In the genomic region with DNA sequence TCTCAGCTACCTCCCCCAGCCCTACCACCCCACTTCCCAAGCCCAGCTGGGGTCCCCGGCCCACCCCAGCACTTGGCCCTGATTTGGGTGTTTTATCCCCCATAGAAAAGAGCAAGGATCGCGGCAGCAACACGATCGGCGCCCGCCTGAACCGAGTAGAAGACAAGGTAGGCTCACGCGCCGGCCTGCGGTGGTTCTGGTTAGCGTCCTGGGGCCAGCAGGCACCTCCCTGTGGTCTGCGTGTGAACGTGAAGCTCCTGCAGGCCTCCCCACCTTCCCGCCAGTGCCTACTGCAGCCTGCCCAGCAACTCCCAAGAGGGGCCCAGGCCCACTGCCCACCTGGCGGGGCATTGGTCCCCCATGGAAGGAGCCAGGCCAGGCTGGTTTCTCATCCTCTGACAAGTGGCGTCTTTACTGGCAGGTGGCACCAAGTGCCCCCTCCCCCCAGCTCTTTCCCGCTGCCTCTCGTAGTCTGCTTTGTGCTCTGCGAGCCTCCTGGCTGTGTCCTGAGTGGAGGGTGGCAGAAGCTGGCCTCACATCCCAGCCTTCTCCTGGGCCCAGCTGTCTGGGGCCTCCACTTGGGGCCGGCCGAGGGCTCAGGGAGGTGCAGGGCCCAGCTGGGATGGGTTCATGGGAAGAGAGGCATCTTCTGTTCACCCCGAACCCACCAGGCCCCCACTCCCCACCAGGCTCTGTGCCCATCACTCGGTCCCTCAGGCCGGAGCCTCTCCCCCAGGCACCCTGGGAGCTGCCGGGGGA, we compare ENCODE assay signal across 8 cellular contexts.
DNase-seq lines count a peak whose midpoint lies in the region; ATAC-seq and TF ChIP-seq lines count a peak whose summit lies in the region.

No MANE protein-coding gene starts in this region.

- H3K36me3 ChIP-seq in mucosa of rectum (ENCODE audit: control insufficient read depth in 2 of 2, insufficient read depth in 2 of 2, low read length in 2 of 2) = no peaks in the 10 kb centered on the region

- DNase-seq in AG04450 (ENCODE audit: low read depth, low spot score) = no peak
- peak; percentile 10 for DNase-seq in NCI-H1417 treated with DMSO at 0.1 percent for 48 hours (lab: John Stamatoyannopoulos, UW)
- DNase-seq in NCI-H748 (lab: John Stamatoyannopoulos, UW; ENCODE audit: unreplicated experiment) = no peak
- DNase-seq in NOMO-1 (lab: John Stamatoyannopoulos, UW; ENCODE audit: unreplicated experiment in 2 of 2) = no peak
- DNase-seq in activated T-helper 1 cell treated with anti-CD3 and anti-CD28 coated beads, Interleukin-12 subunit alpha, Interleukin-12 subunit beta, Interleukin-2, Interleukin-4 antibody, amounts not matched to agents 30 ng/mL and 10 ng/mL and 1 ng/mL, durations not matched to agents 14 hours and 24 hours and 36 hours (ENCODE audit: low spot score) = no peak

- H3K36me3 Mint-ChIP-seq in activated T-helper 1 cell treated with anti-CD3 and anti-CD28 coated beads, Interleukin-12 subunit alpha, Interleukin-12 subunit beta, Interleukin-2, Interleukin-4 antibody, amounts not matched to agents 30 ng/mL and 10 ng/mL and 1 ng/mL, durations not matched to agents 14 hours and 24 hours and 36 hours (ENCODE audit: low read depth) = no peaks in the 10 kb centered on the region

- H3K4me1 ChIP-seq in mucosa of rectum (ENCODE audit: control insufficient read depth in 2 of 2, insufficient read depth in 2 of 2, low read length in 2 of 2) = peaks cover 13 to 17% of the 10 kb centered on the region in 2 donors

- H3K27me3 Mint-ChIP-seq in activated T-helper 1 cell treated with anti-CD3 and anti-CD28 coated beads, Interleukin-12 subunit alpha, Interleukin-12 subunit beta, Interleukin-2, Interleukin-4 antibody, amounts not matched to agents 30 ng/mL and 10 ng/mL and 1 ng/mL, durations not matched to agents 14 hours and 24 hours and 36 hours (ENCODE audit: insufficient read depth) = peaks cover 7% of the 10 kb centered on the region

- POLR2A ChIA-PET in AG04450 (lab: Yijun Ruan, JAX) = interaction anchor here (1.0 kb wide), 1 partner anchor 29 kb away, joined by 3 read pairs; no protein-coding TSS in a partner anchor

- H3K9me3 Mint-ChIP-seq in activated T-helper 1 cell treated with anti-CD3 and anti-CD28 coated beads, Interleukin-12 subunit alpha, Interleukin-12 subunit beta, Interleukin-2, Interleukin-4 antibody, amounts not matched to agents 30 ng/mL and 10 ng/mL and 1 ng/mL, durations not matched to agents 14 hours and 24 hours and 36 hours = no peaks in the 10 kb centered on the region

- H3K4me3 ChIP-seq in AG04450 (ENCODE audit: low read depth, low read length) (no peak overlapping the region), mucosa of rectum (ENCODE audit: low read length in 2 of 2) (no peak overlapping the region)

- TF ChIP-seq CTCF in AG04450 (IDR thresholded peaks at IDR 0.05; ENCODE audit: low read depth, low read length) = no peak

- CTCF ChIA-PET in AG04450 (lab: Charles Lee) = no interaction called here

- H3K9ac ChIP-seq in mucosa of rectum (ENCODE audit: low read depth in 1 of 2, low read length in 2 of 2) = peak overlapping the region in 1 of 2 donors; percentile 70

- H3K27me3 ChIP-seq in AG04450 (ENCODE audit: control insufficient read depth, insufficient read depth, low read length) (peaks cover 11% of the 10 kb centered on the region), mucosa of rectum (ENCODE audit: control insufficient read depth in 2 of 2, insufficient read depth in 2 of 2, low read length in 2 of 2) (no peaks in the 10 kb centered on the region)

- ATAC-seq in GM18505 (IDR thresholded peaks at IDR 0.05; ENCODE audit: unreplicated experiment) = no peak

- peak overlapping the region; percentile 21 for H3K27ac ChIP-seq in AG04450 (ENCODE audit: low read depth, low read length)
- H3K27ac ChIP-seq in cingulate gyrus (ENCODE audit: low read depth, low read length) = peak overlapping the region; percentile 91
- peak overlapping the region; percentile 65 to 93 for H3K27ac ChIP-seq in mucosa of rectum (ENCODE audit: low read depth in 2 of 2, low read length in 2 of 2)

- H3K4me1 Mint-ChIP-seq in activated T-helper 1 cell treated with anti-CD3 and anti-CD28 coated beads, Interleukin-12 subunit alpha, Interleukin-12 subunit beta, Interleukin-2, Interleukin-4 antibody, amounts not matched to agents 30 ng/mL and 10 ng/mL and 1 ng/mL, durations not matched to agents 14 hours and 24 hours and 36 hours (ENCODE audit: low read depth) = peaks cover under 1% of the 10 kb centered on the region

- intact Hi-C loops in activated T-helper 1 cell treated with anti-CD3 and anti-CD28 coated beads, Interleukin-12 subunit alpha, Interleukin-12 subunit beta, Interleukin-2, Interleukin-4 antibody, amounts not matched to agents 30 ng/mL and 10 ng/mL and 1 ng/mL, durations not matched to agents 14 hours and 24 hours and 36 hours (cut with micrococcal nuclease) = no loop called here

- H3K4me3 Mint-ChIP-seq in activated T-helper 1 cell treated with anti-CD3 and anti-CD28 coated beads, Interleukin-12 subunit alpha, Interleukin-12 subunit beta, Interleukin-2, Interleukin-4 antibody, amounts not matched to agents 30 ng/mL and 10 ng/mL and 1 ng/mL, durations not matched to agents 14 hours and 24 hours and 36 hours = no peak overlapping the region

- TF ChIP-seq POLR2A in GM18505 (IDR thresholded peaks at IDR 0.05; ENCODE audit: borderline replicate concordance, extremely low read depth, insufficient read depth, insufficient read length) = no peak

- H3K27ac Mint-ChIP-seq in activated T-helper 1 cell treated with anti-CD3 and anti-CD28 coated beads, Interleukin-12 subunit alpha, Interleukin-12 subunit beta, Interleukin-2, Interleukin-4 antibody, amounts not matched to agents 30 ng/mL and 10 ng/mL and 1 ng/mL, durations not matched to agents 14 hours and 24 hours and 36 hours = no peak overlapping the region

- H3K9me3 ChIP-seq in AG04450 (ENCODE audit: control insufficient read depth, insufficient read depth, low read length) (no peaks in the 10 kb centered on the region), mucosa of rectum (ENCODE audit: control insufficient read depth in 2 of 2, low read length in 2 of 2) (no peaks in the 10 kb centered on the region)

Comparison
In these comparisons a context has a peak if more than half of its experiments do, and no peak if none do; other contexts are left out.
1. H3K27ac ChIP-seq: peak in every context shown above with its lines; median percentile 91 in cingulate gyrus; 79 in mucosa of rectum; 21 in AG04450.